Comparison of ENCODE assay signal across 1 cellular context in the genomic region with DNA sequence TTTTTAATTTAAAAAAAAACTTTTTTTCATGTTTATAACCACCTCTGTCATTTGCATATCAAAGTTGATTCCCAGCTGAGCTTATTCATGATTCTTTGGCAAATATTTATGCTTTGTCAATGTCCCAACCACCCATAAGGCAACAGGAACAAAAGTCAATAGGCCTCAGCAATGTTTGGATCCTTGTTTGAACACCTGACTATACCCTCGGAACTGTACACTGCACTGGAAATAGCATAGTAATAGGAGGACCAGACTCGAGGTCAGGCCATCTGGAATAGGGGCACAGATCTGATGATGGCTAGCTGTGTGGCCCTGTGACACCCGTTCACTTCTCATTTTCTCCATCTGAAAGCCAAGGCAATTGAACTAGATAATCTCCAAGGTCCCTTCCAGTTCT.
TF ChIP-seq lines count a peak whose summit lies in the region.

No MANE protein-coding gene starts in this region.

TF ChIP-seq in GM23338, 12 proteins besides CTCF, POLR2A, EP300 and RAD21 (continued from another document):
- TF ChIP-seq, protein P1, sequence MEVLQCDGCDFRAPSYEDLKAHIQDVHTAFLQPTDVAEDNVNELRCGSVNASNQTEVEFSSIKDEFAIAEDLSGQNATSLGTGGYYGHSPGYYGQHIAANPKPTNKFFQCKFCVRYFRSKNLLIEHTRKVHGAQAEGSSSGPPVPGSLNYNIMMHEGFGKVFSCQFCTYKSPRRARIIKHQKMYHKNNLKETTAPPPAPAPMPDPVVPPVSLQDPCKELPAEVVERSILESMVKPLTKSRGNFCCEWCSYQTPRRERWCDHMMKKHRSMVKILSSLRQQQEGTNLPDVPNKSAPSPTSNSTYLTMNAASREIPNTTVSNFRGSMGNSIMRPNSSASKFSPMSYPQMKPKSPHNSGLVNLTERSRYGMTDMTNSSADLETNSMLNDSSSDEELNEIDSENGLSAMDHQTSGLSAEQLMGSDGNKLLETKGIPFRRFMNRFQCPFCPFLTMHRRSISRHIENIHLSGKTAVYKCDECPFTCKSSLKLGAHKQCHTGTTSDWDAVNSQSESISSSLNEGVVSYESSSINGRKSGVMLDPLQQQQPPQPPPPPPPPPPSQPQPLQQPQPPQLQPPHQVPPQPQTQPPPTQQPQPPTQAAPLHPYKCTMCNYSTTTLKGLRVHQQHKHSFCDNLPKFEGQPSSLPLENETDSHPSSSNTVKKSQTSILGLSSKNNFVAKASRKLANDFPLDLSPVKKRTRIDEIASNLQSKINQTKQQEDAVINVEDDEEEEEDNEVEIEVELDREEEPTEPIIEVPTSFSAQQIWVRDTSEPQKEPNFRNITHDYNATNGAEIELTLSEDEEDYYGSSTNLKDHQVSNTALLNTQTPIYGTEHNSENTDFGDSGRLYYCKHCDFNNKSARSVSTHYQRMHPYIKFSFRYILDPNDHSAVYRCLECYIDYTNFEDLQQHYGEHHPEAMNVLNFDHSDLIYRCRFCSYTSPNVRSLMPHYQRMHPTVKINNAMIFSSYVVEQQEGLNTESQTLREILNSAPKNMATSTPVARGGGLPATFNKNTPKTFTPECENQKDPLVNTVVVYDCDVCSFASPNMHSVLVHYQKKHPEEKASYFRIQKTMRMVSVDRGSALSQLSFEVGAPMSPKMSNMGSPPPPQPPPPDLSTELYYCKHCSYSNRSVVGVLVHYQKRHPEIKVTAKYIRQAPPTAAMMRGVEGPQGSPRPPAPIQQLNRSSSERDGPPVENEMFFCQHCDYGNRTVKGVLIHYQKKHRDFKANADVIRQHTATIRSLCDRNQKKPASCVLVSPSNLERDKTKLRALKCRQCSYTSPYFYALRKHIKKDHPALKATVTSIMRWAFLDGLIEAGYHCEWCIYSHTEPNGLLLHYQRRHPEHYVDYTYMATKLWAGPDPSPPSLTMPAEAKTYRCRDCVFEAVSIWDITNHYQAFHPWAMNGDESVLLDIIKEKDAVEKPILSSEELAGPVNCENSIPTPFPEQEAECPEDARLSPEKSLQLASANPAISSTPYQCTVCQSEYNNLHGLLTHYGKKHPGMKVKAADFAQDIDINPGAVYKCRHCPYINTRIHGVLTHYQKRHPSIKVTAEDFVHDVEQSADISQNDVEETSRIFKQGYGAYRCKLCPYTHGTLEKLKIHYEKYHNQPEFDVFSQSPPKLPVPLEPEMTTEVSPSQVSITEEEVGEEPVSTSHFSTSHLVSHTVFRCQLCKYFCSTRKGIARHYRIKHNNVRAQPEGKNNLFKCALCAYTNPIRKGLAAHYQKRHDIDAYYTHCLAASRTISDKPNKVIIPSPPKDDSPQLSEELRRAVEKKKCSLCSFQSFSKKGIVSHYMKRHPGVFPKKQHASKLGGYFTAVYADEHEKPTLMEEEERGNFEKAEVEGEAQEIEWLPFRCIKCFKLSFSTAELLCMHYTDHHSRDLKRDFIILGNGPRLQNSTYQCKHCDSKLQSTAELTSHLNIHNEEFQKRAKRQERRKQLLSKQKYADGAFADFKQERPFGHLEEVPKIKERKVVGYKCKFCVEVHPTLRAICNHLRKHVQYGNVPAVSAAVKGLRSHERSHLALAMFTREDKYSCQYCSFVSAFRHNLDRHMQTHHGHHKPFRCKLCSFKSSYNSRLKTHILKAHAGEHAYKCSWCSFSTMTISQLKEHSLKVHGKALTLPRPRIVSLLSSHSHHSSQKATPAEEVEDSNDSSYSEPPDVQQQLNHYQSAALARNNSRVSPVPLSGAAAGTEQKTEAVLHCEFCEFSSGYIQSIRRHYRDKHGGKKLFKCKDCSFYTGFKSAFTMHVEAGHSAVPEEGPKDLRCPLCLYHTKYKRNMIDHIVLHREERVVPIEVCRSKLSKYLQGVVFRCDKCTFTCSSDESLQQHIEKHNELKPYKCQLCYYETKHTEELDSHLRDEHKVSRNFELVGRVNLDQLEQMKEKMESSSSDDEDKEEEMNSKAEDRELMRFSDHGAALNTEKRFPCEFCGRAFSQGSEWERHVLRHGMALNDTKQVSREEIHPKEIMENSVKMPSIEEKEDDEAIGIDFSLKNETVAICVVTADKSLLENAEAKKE (CRISPR knock-in tag; IDR thresholded peaks at IDR 0.05), result no peak
- TF ChIP-seq JUNB (IDR thresholded peaks at IDR 0.05; ENCODE audit: unreplicated experiment), result no peak
- TF ChIP-seq NANOG (IDR thresholded peaks at IDR 0.05; ENCODE audit: borderline replicate concordance), result no peak
- TF ChIP-seq ZNF331 (CRISPR knock-in tag; IDR thresholded peaks at IDR 0.05; ENCODE audit: low read depth), result no peak
- no peak for TF ChIP-seq CREB1 (CRISPR knock-in tag; IDR thresholded peaks at IDR 0.05; ENCODE audit: low read depth)
- TF ChIP-seq EZH2 (IDR thresholded peaks at IDR 0.05; ENCODE audit: low read depth, unreplicated experiment), result no peak
- no peak for TF ChIP-seq EZH2phosphoT487 (IDR thresholded peaks at IDR 0.05; ENCODE audit: unreplicated experiment)
